ENCODE assay signal across 1 cellular context in the genomic region with DNA sequence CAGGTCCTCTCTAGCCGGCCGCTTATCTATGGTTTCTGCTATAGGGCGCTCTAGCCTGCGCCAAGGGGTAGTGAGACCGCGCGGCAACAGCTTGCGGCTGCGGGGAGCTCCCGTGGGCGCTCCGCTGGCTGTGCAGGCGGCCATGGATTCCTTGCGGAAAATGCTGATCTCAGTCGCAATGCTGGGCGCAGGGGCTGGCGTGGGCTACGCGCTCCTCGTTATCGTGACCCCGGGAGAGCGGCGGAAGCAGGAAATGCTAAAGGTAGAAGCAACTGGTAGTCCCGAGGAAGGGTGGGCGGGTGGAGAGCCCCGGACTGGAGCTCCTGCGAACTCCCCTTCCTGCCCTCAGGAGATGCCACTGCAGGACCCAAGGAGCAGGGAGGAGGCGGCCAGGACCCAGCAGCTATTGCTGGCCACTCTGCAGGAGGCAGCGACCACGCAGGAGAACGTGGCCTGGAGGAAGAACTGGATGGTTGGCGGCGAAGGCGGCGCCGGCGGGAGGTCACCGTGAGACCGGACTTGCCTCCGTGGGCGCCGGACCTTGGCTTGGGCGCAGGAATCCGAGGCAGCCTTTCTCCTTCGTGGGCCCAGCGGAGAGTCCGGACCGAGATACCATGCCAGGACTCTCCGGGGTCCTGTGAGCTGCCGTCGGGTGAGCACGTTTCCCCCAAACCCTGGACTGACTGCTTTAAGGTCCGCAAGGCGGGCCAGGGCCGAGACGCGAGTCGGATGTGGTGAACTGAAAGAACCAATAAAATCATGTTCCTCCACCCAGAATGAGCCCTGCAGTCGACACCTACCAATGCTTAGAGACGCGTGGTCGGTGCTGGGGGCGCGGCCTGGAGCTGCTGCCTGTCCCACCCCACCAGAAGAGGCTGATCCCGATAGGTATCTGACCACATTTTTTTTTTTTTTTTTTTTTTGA.
TF ChIP-seq lines count a peak whose summit lies in the region.

A gene (minus strand): TSS at position 664 of the 925 bp plus-strand sequence. CDS start 2,236 bp downstream, outside the sequence.
A gene with protein sequence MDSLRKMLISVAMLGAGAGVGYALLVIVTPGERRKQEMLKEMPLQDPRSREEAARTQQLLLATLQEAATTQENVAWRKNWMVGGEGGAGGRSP (plus strand): TSS at position 70 of the 925 bp plus-strand sequence. CDS start 73 bp downstream, at position 143.

TF ChIP-seq in HCT116, 20 proteins besides CTCF, POLR2A, EP300 and RAD21 (continued from another document):
- TF ChIP-seq, protein P1, sequence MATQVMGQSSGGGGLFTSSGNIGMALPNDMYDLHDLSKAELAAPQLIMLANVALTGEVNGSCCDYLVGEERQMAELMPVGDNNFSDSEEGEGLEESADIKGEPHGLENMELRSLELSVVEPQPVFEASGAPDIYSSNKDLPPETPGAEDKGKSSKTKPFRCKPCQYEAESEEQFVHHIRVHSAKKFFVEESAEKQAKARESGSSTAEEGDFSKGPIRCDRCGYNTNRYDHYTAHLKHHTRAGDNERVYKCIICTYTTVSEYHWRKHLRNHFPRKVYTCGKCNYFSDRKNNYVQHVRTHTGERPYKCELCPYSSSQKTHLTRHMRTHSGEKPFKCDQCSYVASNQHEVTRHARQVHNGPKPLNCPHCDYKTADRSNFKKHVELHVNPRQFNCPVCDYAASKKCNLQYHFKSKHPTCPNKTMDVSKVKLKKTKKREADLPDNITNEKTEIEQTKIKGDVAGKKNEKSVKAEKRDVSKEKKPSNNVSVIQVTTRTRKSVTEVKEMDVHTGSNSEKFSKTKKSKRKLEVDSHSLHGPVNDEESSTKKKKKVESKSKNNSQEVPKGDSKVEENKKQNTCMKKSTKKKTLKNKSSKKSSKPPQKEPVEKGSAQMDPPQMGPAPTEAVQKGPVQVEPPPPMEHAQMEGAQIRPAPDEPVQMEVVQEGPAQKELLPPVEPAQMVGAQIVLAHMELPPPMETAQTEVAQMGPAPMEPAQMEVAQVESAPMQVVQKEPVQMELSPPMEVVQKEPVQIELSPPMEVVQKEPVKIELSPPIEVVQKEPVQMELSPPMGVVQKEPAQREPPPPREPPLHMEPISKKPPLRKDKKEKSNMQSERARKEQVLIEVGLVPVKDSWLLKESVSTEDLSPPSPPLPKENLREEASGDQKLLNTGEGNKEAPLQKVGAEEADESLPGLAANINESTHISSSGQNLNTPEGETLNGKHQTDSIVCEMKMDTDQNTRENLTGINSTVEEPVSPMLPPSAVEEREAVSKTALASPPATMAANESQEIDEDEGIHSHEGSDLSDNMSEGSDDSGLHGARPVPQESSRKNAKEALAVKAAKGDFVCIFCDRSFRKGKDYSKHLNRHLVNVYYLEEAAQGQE (IDR thresholded peaks at IDR 0.05; ENCODE audit: low read depth) = no peak
- TF ChIP-seq ZFX (IDR thresholded peaks at IDR 0.05) (peak; percentile 49; the same call in 1 of the 2 replicates), EZH2phosphoT487 (IDR thresholded peaks at IDR 0.05; ENCODE audit: borderline replicate concordance) (no peak), SRF (IDR thresholded peaks at IDR 0.05; ENCODE audit: low read depth) (no peak)
- TF ChIP-seq, protein P2, sequence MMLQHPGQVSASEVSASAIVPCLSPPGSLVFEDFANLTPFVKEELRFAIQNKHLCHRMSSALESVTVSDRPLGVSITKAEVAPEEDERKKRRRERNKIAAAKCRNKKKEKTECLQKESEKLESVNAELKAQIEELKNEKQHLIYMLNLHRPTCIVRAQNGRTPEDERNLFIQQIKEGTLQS (IDR thresholded peaks at IDR 0.05) = no peak
- TF ChIP-seq, protein P3, sequence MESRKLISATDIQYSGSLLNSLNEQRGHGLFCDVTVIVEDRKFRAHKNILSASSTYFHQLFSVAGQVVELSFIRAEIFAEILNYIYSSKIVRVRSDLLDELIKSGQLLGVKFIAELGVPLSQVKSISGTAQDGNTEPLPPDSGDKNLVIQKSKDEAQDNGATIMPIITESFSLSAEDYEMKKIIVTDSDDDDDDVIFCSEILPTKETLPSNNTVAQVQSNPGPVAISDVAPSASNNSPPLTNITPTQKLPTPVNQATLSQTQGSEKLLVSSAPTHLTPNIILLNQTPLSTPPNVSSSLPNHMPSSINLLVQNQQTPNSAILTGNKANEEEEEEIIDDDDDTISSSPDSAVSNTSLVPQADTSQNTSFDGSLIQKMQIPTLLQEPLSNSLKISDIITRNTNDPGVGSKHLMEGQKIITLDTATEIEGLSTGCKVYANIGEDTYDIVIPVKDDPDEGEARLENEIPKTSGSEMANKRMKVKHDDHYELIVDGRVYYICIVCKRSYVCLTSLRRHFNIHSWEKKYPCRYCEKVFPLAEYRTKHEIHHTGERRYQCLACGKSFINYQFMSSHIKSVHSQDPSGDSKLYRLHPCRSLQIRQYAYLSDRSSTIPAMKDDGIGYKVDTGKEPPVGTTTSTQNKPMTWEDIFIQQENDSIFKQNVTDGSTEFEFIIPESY (IDR thresholded peaks at IDR 0.05; ENCODE audit: extremely low read depth, insufficient replicate concordance, low read length) = peak; percentile 23
